14 cellular contexts compared by ENCODE assay signal in genomic region chr16:56262879-56263245, GRCh38.
DNase-seq lines count a peak whose midpoint lies in the region; ATAC-seq and TF ChIP-seq lines count a peak whose summit lies in the region.
"Had no signal": no experiment of that assay in that cellular context is flagged by ENCODE, and none has a peak within 500 bp of the region (broad histone marks: within the 10 kb centered on the region; RNA-seq: fewer than 3 reads in every experiment).

No MANE protein-coding gene starts in this region.

- no peaks in the 10 kb centered on the region for H3K27me3 Mint-ChIP-seq in activated CD4-positive, alpha-beta memory T cell treated with anti-CD3 and anti-CD28 coated beads, Interleukin-2, amount 10 ng/mL, durations not matched to agents 7 days and 5 days

- H3K27ac ChIP-seq in KOPT-K1 (ENCODE audit: low read depth, low read length, poor library complexity, severe bottlenecking) (peak overlapping the region; percentile 58), layer of hippocampus (ENCODE audit: low read depth, low read length) (peak overlapping the region; percentile 98), stomach (peak overlapping the region in 4 of 5 donors; percentile 23 to 83 (median 60)), gastroesophageal sphincter (no peak overlapping the region)
- H3K27ac ChIP-seq: ascending aorta, GM23248, psoas muscle had no signal

- H3K9me3 ChIP-seq in KOPT-K1 (ENCODE audit: insufficient read depth, low read length, poor library complexity, severe bottlenecking): no peaks in the 10 kb centered on the region
- no peaks in the 10 kb centered on the region for H3K9me3 ChIP-seq in stomach
- H3K9me3 ChIP-seq in gastroesophageal sphincter: no peaks in the 10 kb centered on the region
- H3K9me3 ChIP-seq: ascending aorta, psoas muscle had no signal

- H3K4me3 ChIP-seq in stomach (no peak overlapping the region), gastroesophageal sphincter (no peak overlapping the region)
- H3K4me3 ChIP-seq: ascending aorta, GM23248, psoas muscle had no signal

- peak overlapping the region; percentile 1 for H3K4me3 Mint-ChIP-seq in activated CD4-positive, alpha-beta memory T cell treated with anti-CD3 and anti-CD28 coated beads, Interleukin-2, amount 10 ng/mL, durations not matched to agents 7 days and 5 days
- H3K4me3 Mint-ChIP-seq: dendritic cell treated with granulocyte-macrophage colony-stimulating factor and Interleukin-4, amounts not matched to agents 40 ng/mL and 50 ng/mL, for 4 days had no signal

- peak overlapping the region; percentile 71 for H3K27ac Mint-ChIP-seq in activated CD4-positive, alpha-beta memory T cell treated with anti-CD3 and anti-CD28 coated beads, Interleukin-2, amount 10 ng/mL, durations not matched to agents 7 days and 5 days
- H3K27ac Mint-ChIP-seq: dendritic cell treated with granulocyte-macrophage colony-stimulating factor and Interleukin-4, amounts not matched to agents 40 ng/mL and 50 ng/mL, for 4 days had no signal

- H3K4me1 ChIP-seq in stomach (peaks cover 0 to 70% (median 29%) of the 10 kb centered on the region in 4 donors), gastroesophageal sphincter (peaks cover 0 to 27% (median 2%) of the 10 kb centered on the region in 3 donors)
- H3K4me1 ChIP-seq: psoas muscle had no signal

- H3K9me3 Mint-ChIP-seq in activated CD4-positive, alpha-beta memory T cell treated with anti-CD3 and anti-CD28 coated beads, Interleukin-2, amount 10 ng/mL, durations not matched to agents 7 days and 5 days: no peaks in the 10 kb centered on the region
- H3K9me3 Mint-ChIP-seq: dendritic cell treated with granulocyte-macrophage colony-stimulating factor and Interleukin-4, amounts not matched to agents 40 ng/mL and 50 ng/mL, for 4 days had no signal

- ATAC-seq in gastroesophageal sphincter: no peak
- ATAC-seq: psoas muscle had no signal

- CTCF ChIA-PET in activated CD4-positive, alpha-beta memory T cell treated with anti-CD3 and anti-CD28 coated beads, Interleukin-2, amount 10 ng/mL, durations not matched to agents 7 days and 5 days (lab: Charles Lee): interaction anchor here (0.7 to 2.9 kb wide), 10 partner anchors 8 to 798 kb away, joined by 3 to 11 read pairs (median 4); partner anchors contain the start of gene GNAO1

- H3K36me3 ChIP-seq in KOPT-K1 (ENCODE audit: insufficient read depth, low read length): no peaks in the 10 kb centered on the region
- no peaks in the 10 kb centered on the region for H3K36me3 ChIP-seq in stomach
- no peaks in the 10 kb centered on the region for H3K36me3 ChIP-seq in gastroesophageal sphincter
- H3K36me3 ChIP-seq: ascending aorta had no signal

- TF ChIP-seq CTCF in stomach (IDR thresholded peaks at IDR 0.05): no peak
- no peak for TF ChIP-seq CTCF in gastroesophageal sphincter (IDR thresholded peaks at IDR 0.05)

- intact Hi-C loops in stomach (cut with DNase I; ENCODE audit: low total_unique reads): no loop called here

- TF ChIP-seq POLR2A in stomach (IDR thresholded peaks at IDR 0.05) (no peak), gastroesophageal sphincter (IDR thresholded peaks at IDR 0.05) (no peak)

- H3K27me3 ChIP-seq in layer of hippocampus (ENCODE audit: control insufficient read depth, insufficient read depth, low read length) (no peaks in the 10 kb centered on the region), stomach (no peaks in the 10 kb centered on the region), gastroesophageal sphincter (no peaks in the 10 kb centered on the region)
- H3K27me3 ChIP-seq: ascending aorta had no signal

- 78 to 84% (median 82%) methylated on average over 4 of the region's 4 CpGs for WGBS in stomach, 5 donors
- 78 to 85% methylated on average over 1 to 4 of the region's 4 CpGs for WGBS in gastroesophageal sphincter (ENCODE audit: low coverage in 1 of 2), 2 donors

- POLR2A ChIA-PET in activated CD4-positive, alpha-beta memory T cell treated with anti-CD3 and anti-CD28 coated beads, Interleukin-2, amount 10 ng/mL, durations not matched to agents 7 days and 5 days (lab: Charles Lee): interaction anchor here (0.7 to 1.8 kb wide), 6 partner anchors 15 to 71 kb away, joined by 3 to 11 read pairs (median 3); partner anchors contain the start of gene GNAO1

- no peak for DNase-seq in activated CD4-positive, alpha-beta memory T cell treated with anti-CD3 and anti-CD28 coated beads, Interleukin-2, amount 10 ng/mL, durations not matched to agents 7 days and 5 days
- no peak for DNase-seq in stomach
- DNase-seq in SHP77 treated with DMSO at 0.1 percent for 48 hours (lab: John Stamatoyannopoulos, UW): no peak
- no peak for DNase-seq in cerebellar cortex (ENCODE audit: low spot score)
- DNase-seq: C1 segment of cervical spinal cord, GM23248, left cardiac atrium, psoas muscle, SHP77 had no signal

- peaks cover 36% of the 10 kb centered on the region for H3K4me1 Mint-ChIP-seq in activated CD4-positive, alpha-beta memory T cell treated with anti-CD3 and anti-CD28 coated beads, Interleukin-2, amount 10 ng/mL, durations not matched to agents 7 days and 5 days

- TF ChIP-seq EP300 in stomach (IDR thresholded peaks at IDR 0.05) (no peak), gastroesophageal sphincter (IDR thresholded peaks at IDR 0.05) (no peak)

- H3K36me3 Mint-ChIP-seq in activated CD4-positive, alpha-beta memory T cell treated with anti-CD3 and anti-CD28 coated beads, Interleukin-2, amount 10 ng/mL, durations not matched to agents 7 days and 5 days (ENCODE audit: low read depth): no peaks in the 10 kb centered on the region

Comparison
In these comparisons a context has a peak if more than half of its experiments do, and no peak if none do; other contexts are left out.
1. H3K27ac ChIP-seq: peak in KOPT-K1 (single experiment), layer of hippocampus (single experiment) and stomach (4 of 5); none in gastroesophageal sphincter (0 of 4).